Comparison of ENCODE assay signal across 8 cellular contexts in genomic region chr2:199488772-199489400, GRCh38. TPM values are rescaled to one million over a fixed set of nuclear protein-coding genes. Genes with fewer than 3 reads are reported as not detected.
DNase-seq lines count a peak whose midpoint lies in the region; ATAC-seq and TF ChIP-seq lines count a peak whose summit lies in the region.

No MANE protein-coding gene starts in this region.

- ATAC-seq in GM18502 (IDR thresholded peaks at IDR 0.05; ENCODE audit: poor library complexity, unreplicated experiment) (peak; percentile 76), HG03280 (IDR thresholded peaks at IDR 0.05; ENCODE audit: unreplicated experiment) (peak; percentile 72)

- peaks cover 54% of the 10 kb centered on the region for H3K27me3 Mint-ChIP-seq in activated naive CD8-positive, alpha-beta T cell treated with anti-CD3 and anti-CD28 coated beads for 36 hours

- H3K4me3 Mint-ChIP-seq in activated naive CD8-positive, alpha-beta T cell treated with anti-CD3 and anti-CD28 coated beads for 36 hours, result no peak overlapping the region

- no peaks in the 10 kb centered on the region for H3K9me3 ChIP-seq in OCI-LY7 (ENCODE audit: low read length)

- no peaks in the 10 kb centered on the region for H4K20me1 ChIP-seq in OCI-LY7 (ENCODE audit: insufficient read depth, low read length)

- peak; percentile 92 for TF ChIP-seq CTCF in BJ (IDR thresholded peaks at IDR 0.05; ENCODE audit: insufficient read depth, low read depth, low read length)
- peak; percentile 95 for TF ChIP-seq CTCF in OCI-LY7 (conservative IDR thresholded peaks at IDR 0.05; ENCODE audit: low read length)

- H3K4me3 ChIP-seq in BJ (ENCODE audit: low read depth, low read length) (no peak overlapping the region), OCI-LY7 (ENCODE audit: low read depth, low read length, poor library complexity, severe bottlenecking) (no peak overlapping the region)

- H3K79me2 ChIP-seq in OCI-LY7 (ENCODE audit: insufficient read depth, low read depth, low read length), result no peaks in the 10 kb centered on the region

- intact Hi-C loops in OCI-LY7 (cut with micrococcal nuclease; ENCODE audit: unreplicated experiment), result loop anchor here (2.0 to 10.0 kb wide), 3 partner anchors 232 to 1114 kb away; no protein-coding TSS in a partner anchor

- H3K9me2 ChIP-seq in OCI-LY7 (ENCODE audit: insufficient read depth, low read length), result no peaks in the 10 kb centered on the region

- DNase-seq in BJ (ENCODE audit: low read depth) (no peak), OCI-LY7 (ENCODE audit: low spot score) (peak; percentile 75), iPS-NIHi11 (ENCODE audit: low spot score) (peak; percentile 78), NCI-H345 (lab: John Stamatoyannopoulos, UW) (no peak)
- DNase-seq in activated naive CD8-positive, alpha-beta T cell treated with anti-CD3 and anti-CD28 coated beads for 36 hours, result peak; percentile 31
- DNase-seq in stimulated activated CD4-positive, alpha-beta T cell treated with anti-CD3 and anti-CD28 coated beads, Interleukin-2, amount 100 ng/mL, for 24 hours, result peak; percentile 52 to 56

- no peaks in the 10 kb centered on the region for H3K4me1 Mint-ChIP-seq in activated naive CD8-positive, alpha-beta T cell treated with anti-CD3 and anti-CD28 coated beads for 36 hours

- H3K36me3 ChIP-seq in BJ (ENCODE audit: control insufficient read depth, insufficient read depth, low read length) (no peaks in the 10 kb centered on the region), OCI-LY7 (ENCODE audit: insufficient read depth, low read length) (no peaks in the 10 kb centered on the region)

- no TSS peak for BruUV-seq in OCI-LY7 (replicated peaks; lab: Mats Ljungman, UMichigan)

- H3K27me3 ChIP-seq in BJ (ENCODE audit: control insufficient read depth, insufficient read depth, low read length), result 0 out of 2 replicates have a peak, but pooled peaks cover 1% of the 10 kb centered on the region

- no peak overlapping the region for H3K27ac Mint-ChIP-seq in activated naive CD8-positive, alpha-beta T cell treated with anti-CD3 and anti-CD28 coated beads for 36 hours

- no peak overlapping the region for H3K27ac ChIP-seq in OCI-LY7 (ENCODE audit: low read depth, low read length, poor library complexity, severe bottlenecking)

- POLR2A ChIA-PET in BJ (lab: Charles Lee), result interaction anchor here (0.5 kb wide), 1 partner anchor 922 kb away, joined by 3 read pairs; no protein-coding TSS in a partner anchor
- POLR2A ChIA-PET in OCI-LY7 (lab: Charles Lee), result interaction anchor here (0.6 to 1.4 kb wide), 6 partner anchors 18 to 1174 kb away, joined by 3 to 4 read pairs (median 4); no protein-coding TSS in a partner anchor

- peaks cover 23% of the 10 kb centered on the region for H3K4me1 ChIP-seq in OCI-LY7 (ENCODE audit: insufficient read depth, low read length, poor library complexity, severe bottlenecking)

- no peaks in the 10 kb centered on the region for H3K36me3 Mint-ChIP-seq in activated naive CD8-positive, alpha-beta T cell treated with anti-CD3 and anti-CD28 coated beads for 36 hours

- CTCF ChIA-PET in BJ (lab: Yijun Ruan, JAX) (interaction anchor here (0.5 to 11.6 kb wide), 36 partner anchors 8 to 1250 kb away, joined by 3 to 185 read pairs (median 4); no protein-coding TSS in a partner anchor), OCI-LY7 (lab: Charles Lee; ENCODE audit: unreplicated experiment) (no interaction called here)

- no peaks in the 10 kb centered on the region for H3K9me3 Mint-ChIP-seq in activated naive CD8-positive, alpha-beta T cell treated with anti-CD3 and anti-CD28 coated beads for 36 hours

- H3K4me2 ChIP-seq in OCI-LY7 (ENCODE audit: low read length), result peak overlapping the region; percentile 30

- H2AFZ ChIP-seq in OCI-LY7 (ENCODE audit: low read length), result peak overlapping the region; percentile 65

RNA-seq across cellular contexts. Expression of gene SATB2, which starts 31.1 kb away (rescaled TPM):
- polyA plus RNA-seq in BJ (2011; rRNA removed), result 2.7 and 4.8 TPM in 2 replicates
- 8.9 and 17.3 TPM in 2 replicates for polyA minus RNA-seq in BJ (2011; rRNA and poly(A)+ RNA removed)
- total RNA-seq in OCI-LY7 (2014; rRNA removed; shearing (Covaris generic)), result 26.1 and 30.7 TPM in 2 replicates
- 15.9 and 26.7 TPM in 2 replicates for total RNA-seq in OCI-LY7 (2022)
- total RNA-seq in activated naive CD8-positive, alpha-beta T cell treated with anti-CD3 and anti-CD28 coated beads for 36 hours, result under 1 TPM; 0.27 to 0.28 TPM

Comparison
In these comparisons a context has a peak if more than half of its experiments do, and no peak if none do; other contexts are left out.
1. DNase-seq: peak in OCI-LY7 (single experiment), activated naive CD8-positive, alpha-beta T cell treated with anti-CD3 and anti-CD28 coated beads for 36 hours (single experiment), iPS-NIHi11 (single experiment) and stimulated activated CD4-positive, alpha-beta T cell treated with anti-CD3 and anti-CD28 coated beads, Interleukin-2, amount 100 ng/mL, for 24 hours (2 of 2); none in BJ (single experiment) and NCI-H345 (single experiment).
2. RNA of gene SATB2, which starts 31.1 kb away (total RNA-seq): 15.9 to 30.7 TPM in OCI-LY7; 0.27 to 0.28 TPM in activated naive CD8-positive, alpha-beta T cell treated with anti-CD3 and anti-CD28 coated beads for 36 hours; every median in the first group is over 10 times any median in the second.